9 cellular contexts compared by ENCODE assay signal in the genomic region with DNA sequence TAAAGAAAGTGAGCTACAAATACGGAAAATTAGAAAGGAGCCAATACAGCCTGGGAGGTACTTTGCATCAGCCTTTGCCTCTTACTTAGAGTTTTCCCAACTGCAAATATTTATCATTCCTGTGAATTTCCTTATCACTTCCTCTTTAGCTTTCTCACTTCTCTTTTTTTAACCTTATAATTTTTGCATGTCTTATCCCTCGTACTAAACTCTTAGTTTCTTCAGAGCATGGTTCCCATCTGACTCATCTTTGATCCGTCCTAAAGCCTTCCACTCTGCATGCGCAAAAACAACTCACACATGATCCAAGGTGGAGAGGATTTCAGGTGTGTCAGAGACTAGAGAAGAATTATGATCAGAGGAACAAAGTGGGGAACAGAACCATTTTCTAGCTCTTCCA. TPM values are rescaled to one million over a fixed set of nuclear protein-coding genes. Genes with fewer than 3 reads are reported as not detected.
A peak's percentile ranks its signal among the peaks of the same experiment; 100 is the strongest.
DNase-seq lines count a peak whose midpoint lies in the region; ATAC-seq, FAIRE-seq and TF ChIP-seq lines count a peak whose summit lies in the region.
"Had no signal": no experiment of that assay in that cellular context is flagged by ENCODE, and none has a peak within 500 bp of the region (broad histone marks: within the 10 kb centered on the region; RNA-seq: fewer than 3 reads in every experiment).

No MANE protein-coding gene starts in this region.

- FAIRE-seq in D721Med (lab: Jason Lieb, UNC) (peak; percentile 6), RCC 7860 (lab: Jason Lieb, UNC) (no peak)

- TF ChIP-seq CTCF in D721Med (IDR thresholded peaks at IDR 0.05; ENCODE audit: insufficient read depth, missing control alignments) = no peak

- DNase-seq in D721Med (ENCODE audit: insufficient read length, low spot score) = no peak
- peak; percentile 33 for DNase-seq in dermis blood vessel endothelial cell
- DNase-seq in anterior cingulate cortex (lab: John Stamatoyannopoulos, UW) = no peak
- no peak for DNase-seq in NCI-H748 (lab: John Stamatoyannopoulos, UW; ENCODE audit: unreplicated experiment)
- DNase-seq in RCC 7860 (ENCODE audit: low spot score) = no peak
- no peak for DNase-seq in nucleus accumbens (lab: John Stamatoyannopoulos, UW)
- DNase-seq: activated CD8-positive, alpha-beta memory T cell treated with anti-CD3 and anti-CD28 coated beads, Interleukin-2, amount 50 U/mL, for 4 hours had no signal

- ATAC-seq in GM21515 (IDR thresholded peaks at IDR 0.05; ENCODE audit: unreplicated experiment) (peak; percentile 35), HG03575 (IDR thresholded peaks at IDR 0.05; ENCODE audit: extremely low read depth, insufficient number of reproducible peaks, low FRiP score, unreplicated experiment) (peak; percentile 47)

RNA-seq across cellular contexts. Expression of gene SNAPC1, which starts 9.6 kb away (rescaled TPM):
- total RNA-seq in dermis blood vessel endothelial cell = 27.3 and 32.2 TPM in 2 replicates

RNA-seq across cellular contexts. Expression of gene HIF1A, which starts 57.3 kb away (rescaled TPM):
- total RNA-seq in dermis blood vessel endothelial cell = 236 and 320 TPM in 2 replicates

RNA-seq across cellular contexts. Expression of gene SYT16, which starts 59.9 kb away (rescaled TPM):
- total RNA-seq in dermis blood vessel endothelial cell = 0.17 and 0.79 TPM in 2 replicates
